In genomic region chr15:68466876-68467275, GRCh38 we compare ENCODE assay signal across 1 cellular context.
TF ChIP-seq lines count a peak whose summit lies in the region.

No MANE protein-coding gene starts in this region.

TF ChIP-seq in GM23338, 12 proteins besides CTCF, POLR2A, EP300 and RAD21 (continued from another document):
- no peak for TF ChIP-seq ETS1 (IDR thresholded peaks at IDR 0.05)
- no peak for TF ChIP-seq CREB1 (CRISPR knock-in tag; IDR thresholded peaks at IDR 0.05; ENCODE audit: low read depth)
- TF ChIP-seq STAT1 (IDR thresholded peaks at IDR 0.05; ENCODE audit: unreplicated experiment) = no peak
- TF ChIP-seq REST (IDR thresholded peaks at IDR 0.05; ENCODE audit: unreplicated experiment) = no peak
- no peak for TF ChIP-seq POLR2AphosphoS5 (IDR thresholded peaks at IDR 0.05; ENCODE audit: low read depth)
